Comparison of ENCODE assay signal across 17 cellular contexts in genomic region chr15:58505581-58505980, GRCh38.
DNase-seq lines count a peak whose midpoint lies in the region; ATAC-seq and TF ChIP-seq lines count a peak whose summit lies in the region.
"Had no signal": no experiment of that assay in that cellular context is flagged by ENCODE, and none has a peak within 500 bp of the region (broad histone marks: within the 10 kb centered on the region; RNA-seq: fewer than 3 reads in every experiment).

No MANE protein-coding gene starts in this region.

- TF ChIP-seq CTCF in gastrocnemius medialis (IDR thresholded peaks at IDR 0.05 in 4 of 5, conservative IDR thresholded peaks at IDR 0.05 in 1 of 5): no peak

- peak overlapping the region; percentile 38 to 74 for H3K27ac ChIP-seq in esophagus (ENCODE audit: low read depth in 2 of 2, low read length in 1 of 2)
- H3K27ac ChIP-seq in gastrocnemius medialis: peak overlapping the region; percentile 71 to 82 (median 80)

- no peaks in the 10 kb centered on the region for H3K36me3 ChIP-seq in MG63
- no peaks in the 10 kb centered on the region for H3K36me3 ChIP-seq in esophagus (ENCODE audit: control insufficient read depth in 2 of 2, insufficient read depth in 2 of 2, low read length in 1 of 2)
- no peaks in the 10 kb centered on the region for H3K36me3 ChIP-seq in gastrocnemius medialis

- H3K27me3 Mint-ChIP-seq in activated naive CD8-positive, alpha-beta T cell treated with anti-CD3 and anti-CD28 coated beads, Interleukin-2, amount 10 ng/mL, durations not matched to agents 7 days and 5 days: no peaks in the 10 kb centered on the region
- no peaks in the 10 kb centered on the region for H3K27me3 Mint-ChIP-seq in activated naive CD8-positive, alpha-beta T cell treated with anti-CD3 and anti-CD28 coated beads for 36 hours
- H3K27me3 Mint-ChIP-seq: type B pancreatic cell had no signal

- POLR2A ChIA-PET in activated naive CD8-positive, alpha-beta T cell treated with anti-CD3 and anti-CD28 coated beads, Interleukin-2, amount 10 ng/mL, durations not matched to agents 7 days and 5 days (lab: Charles Lee): interaction anchor here (0.7 to 2.1 kb wide), 3 partner anchors 9 to 21 kb away, joined by 3 to 9 read pairs (median 3); no protein-coding TSS in a partner anchor
- POLR2A ChIA-PET in HEK293T (lab: Yijun Ruan, JAX): no interaction called here

- WGBS in esophagus, 2 donors: 79 to 86% methylated on average over 7 of the region's 7 CpGs

- H3K4me3 ChIP-seq in MG63: no peak overlapping the region
- H3K4me3 ChIP-seq in esophagus (ENCODE audit: low read depth in 1 of 2, low read length in 2 of 2): no peak overlapping the region
- H3K4me3 ChIP-seq in gastrocnemius medialis: no peak overlapping the region
- H3K4me3 ChIP-seq: GM12878 had no signal

- TF ChIP-seq POLR2A in gastrocnemius medialis (IDR thresholded peaks at IDR 0.05): no peak

- H3K4me1 Mint-ChIP-seq in activated naive CD8-positive, alpha-beta T cell treated with anti-CD3 and anti-CD28 coated beads, Interleukin-2, amount 10 ng/mL, durations not matched to agents 7 days and 5 days: peaks cover 21% of the 10 kb centered on the region
- H3K4me1 Mint-ChIP-seq in activated naive CD8-positive, alpha-beta T cell treated with anti-CD3 and anti-CD28 coated beads for 36 hours: peaks cover 25% of the 10 kb centered on the region

- H3K9me3 Mint-ChIP-seq in activated naive CD8-positive, alpha-beta T cell treated with anti-CD3 and anti-CD28 coated beads, Interleukin-2, amount 10 ng/mL, durations not matched to agents 7 days and 5 days: peaks cover 7% of the 10 kb centered on the region
- H3K9me3 Mint-ChIP-seq in activated naive CD8-positive, alpha-beta T cell treated with anti-CD3 and anti-CD28 coated beads for 36 hours: peaks cover 3% of the 10 kb centered on the region
- H3K9me3 Mint-ChIP-seq: stimulated activated naive B cell treated with anti-CD40 and anti-IgM and Interleukin-4, amounts not matched to agents 10 μg/mL and 1 μg/mL and 100 μg/mL, for 72 hours had no signal

- no peaks in the 10 kb centered on the region for H3K9me3 ChIP-seq in MG63
- no peaks in the 10 kb centered on the region for H3K9me3 ChIP-seq in esophagus (ENCODE audit: control insufficient read depth in 2 of 2, insufficient read depth in 1 of 2, low read depth in 1 of 2, low read length in 1 of 2)
- H3K9me3 ChIP-seq in gastrocnemius medialis: no peaks in the 10 kb centered on the region

- peaks cover 0 to 11% of the 10 kb centered on the region in 2 donors for H3K4me1 ChIP-seq in esophagus (ENCODE audit: control insufficient read depth in 2 of 2, insufficient read depth in 2 of 2, low read length in 1 of 2)
- H3K4me1 ChIP-seq in gastrocnemius medialis: peaks cover 19 to 27% of the 10 kb centered on the region in 2 donors

- ATAC-seq in activated naive CD8-positive, alpha-beta T cell treated with anti-CD3 and anti-CD28 coated beads, Interleukin-2, amount 10 ng/mL, durations not matched to agents 7 days and 5 days (ENCODE audit: low read depth): peak; percentile 18
- ATAC-seq in gastrocnemius medialis (peak; percentile 67 to 69), HG03039 (IDR thresholded peaks at IDR 0.05; ENCODE audit: unreplicated experiment) (no peak), HG03139 (IDR thresholded peaks at IDR 0.05; ENCODE audit: unreplicated experiment) (no peak)

- intact Hi-C loops in gastrocnemius medialis (cut with DNase I; ENCODE audit: low total_unique reads): loop anchor here (5.0 kb wide), 3 partner anchors 42 to 278 kb away; no protein-coding TSS in a partner anchor

- H3K27ac Mint-ChIP-seq in activated naive CD8-positive, alpha-beta T cell treated with anti-CD3 and anti-CD28 coated beads, Interleukin-2, amount 10 ng/mL, durations not matched to agents 7 days and 5 days: peak overlapping the region; percentile 44
- H3K27ac Mint-ChIP-seq in activated naive CD8-positive, alpha-beta T cell treated with anti-CD3 and anti-CD28 coated beads for 36 hours: no peak overlapping the region
- H3K27ac Mint-ChIP-seq: stimulated activated naive B cell treated with anti-CD40 and anti-IgM and Interleukin-4, amounts not matched to agents 10 μg/mL and 1 μg/mL and 100 μg/mL, for 72 hours; type B pancreatic cell had no signal

- in situ Hi-C loops in gastrocnemius medialis (cut with MboI; ENCODE audit: low sequenced_read_pairs in 4 of 4): no loop called here

- DNase-seq in activated naive CD8-positive, alpha-beta T cell treated with anti-CD3 and anti-CD28 coated beads, Interleukin-2, amount 10 ng/mL, durations not matched to agents 7 days and 5 days: no peak
- DNase-seq in activated naive CD8-positive, alpha-beta T cell treated with anti-CD3 and anti-CD28 coated beads for 36 hours: no peak
- DNase-seq in MG63 (peak; percentile 70), gastrocnemius medialis (peak in 1 of 2 donors; percentile 59), HEK293T (ENCODE audit: extremely low spot score) (no peak)
- DNase-seq: activated naive CD4-positive, alpha-beta T cell treated with Interleukin-2 at 50 U/mL for 16 hours; dermis blood vessel endothelial cell; hypothalamus; left colon; NCI-H1436 treated with DMSO at 0.1 percent for 48 hours; stimulated activated CD4-positive, alpha-beta T cell treated with anti-CD3 and anti-CD28 coated beads, Interleukin-12 subunit alpha, Interleukin-12 subunit beta, amount 100 ng/mL, for 4 hours; stimulated activated naive B cell treated with anti-CD40 and anti-IgM and Interleukin-4, amounts not matched to agents 10 μg/mL and 1 μg/mL and 100 μg/mL, for 72 hours had no signal

- CTCF ChIA-PET in HEK293T (lab: Yijun Ruan, JAX): no interaction called here

- peaks cover 20% of the 10 kb centered on the region for H3K36me3 Mint-ChIP-seq in activated naive CD8-positive, alpha-beta T cell treated with anti-CD3 and anti-CD28 coated beads, Interleukin-2, amount 10 ng/mL, durations not matched to agents 7 days and 5 days
- H3K36me3 Mint-ChIP-seq in activated naive CD8-positive, alpha-beta T cell treated with anti-CD3 and anti-CD28 coated beads for 36 hours: peaks cover 5% of the 10 kb centered on the region
- H3K36me3 Mint-ChIP-seq: stimulated activated naive B cell treated with anti-CD40 and anti-IgM and Interleukin-4, amounts not matched to agents 10 μg/mL and 1 μg/mL and 100 μg/mL, for 72 hours; type B pancreatic cell had no signal

- no peaks in the 10 kb centered on the region for H3K27me3 ChIP-seq in MG63
- H3K27me3 ChIP-seq in esophagus (ENCODE audit: control insufficient read depth in 1 of 2, insufficient read depth in 2 of 2, low read length in 2 of 2): no peaks in the 10 kb centered on the region
- H3K27me3 ChIP-seq in gastrocnemius medialis: no peaks in the 10 kb centered on the region

- no peak overlapping the region for H3K4me3 Mint-ChIP-seq in activated naive CD8-positive, alpha-beta T cell treated with anti-CD3 and anti-CD28 coated beads, Interleukin-2, amount 10 ng/mL, durations not matched to agents 7 days and 5 days
- no peak overlapping the region for H3K4me3 Mint-ChIP-seq in activated naive CD8-positive, alpha-beta T cell treated with anti-CD3 and anti-CD28 coated beads for 36 hours
- H3K4me3 Mint-ChIP-seq: stimulated activated naive B cell treated with anti-CD40 and anti-IgM and Interleukin-4, amounts not matched to agents 10 μg/mL and 1 μg/mL and 100 μg/mL, for 72 hours; type B pancreatic cell had no signal

TF ChIP-seq in HEK293T, 16 proteins besides CTCF, POLR2A, EP300 and RAD21:
- TF ChIP-seq ARNT (IDR thresholded peaks at IDR 0.05) (no peak), NFRKB (IDR thresholded peaks at IDR 0.05) (no peak), HDGF (IDR thresholded peaks at IDR 0.05; ENCODE audit: borderline replicate concordance) (no peak), FOXM1 (IDR thresholded peaks at IDR 0.05; ENCODE audit: borderline replicate concordance) (no peak), SUZ12 (IDR thresholded peaks at IDR 0.05) (no peak), ELF4 (IDR thresholded peaks at IDR 0.05) (no peak), FOXK2 (IDR thresholded peaks at IDR 0.05) (no peak), PKNOX1 (IDR thresholded peaks at IDR 0.05) (no peak), ZNF384 (IDR thresholded peaks at IDR 0.05) (no peak), TARDBP (IDR thresholded peaks at IDR 0.05) (no peak)

Comparison
In these comparisons a context has a peak if more than half of its experiments do, and no peak if none do; other contexts are left out.
1. ATAC-seq: peak in activated naive CD8-positive, alpha-beta T cell treated with anti-CD3 and anti-CD28 coated beads, Interleukin-2, amount 10 ng/mL, durations not matched to agents 7 days and 5 days (single experiment) and gastrocnemius medialis (2 of 2); none in HG03039 (single experiment) and HG03139 (single experiment).